In the genomic region with DNA sequence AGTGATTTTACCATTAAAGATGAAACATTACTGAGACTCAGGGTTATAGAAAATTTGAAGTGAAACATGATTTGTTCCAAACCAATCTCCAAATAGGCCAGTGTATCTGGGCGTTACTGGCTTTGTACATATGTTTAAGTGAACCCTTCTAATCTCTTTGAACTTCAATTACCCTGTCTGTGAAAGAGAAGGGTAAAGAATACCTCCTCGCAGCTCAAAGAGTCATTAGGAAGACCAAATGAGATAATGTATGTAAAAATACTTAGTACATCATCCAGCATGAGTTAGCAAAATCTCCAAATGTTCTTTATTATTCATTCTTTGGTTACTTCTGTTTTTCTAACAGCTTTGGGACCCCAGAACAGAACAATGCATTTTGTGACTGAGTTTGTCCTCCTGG, we compare ENCODE assay signal across 12 cellular contexts. TPM values are rescaled to one million over a fixed set of nuclear protein-coding genes. Genes with fewer than 3 reads are reported as not detected.
"Had no signal": no experiment of that assay in that cellular context is flagged by ENCODE, and none has a peak within 500 bp of the region (broad histone marks: within the 10 kb centered on the region; RNA-seq: fewer than 3 reads in every experiment).

A gene with protein sequence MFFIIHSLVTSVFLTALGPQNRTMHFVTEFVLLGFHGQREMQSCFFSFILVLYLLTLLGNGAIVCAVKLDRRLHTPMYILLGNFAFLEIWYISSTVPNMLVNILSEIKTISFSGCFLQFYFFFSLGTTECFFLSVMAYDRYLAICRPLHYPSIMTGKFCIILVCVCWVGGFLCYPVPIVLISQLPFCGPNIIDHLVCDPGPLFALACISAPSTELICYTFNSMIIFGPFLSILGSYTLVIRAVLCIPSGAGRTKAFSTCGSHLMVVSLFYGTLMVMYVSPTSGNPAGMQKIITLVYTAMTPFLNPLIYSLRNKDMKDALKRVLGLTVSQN (plus strand): TSS at position 301 of the 400 bp plus-strand sequence. CDS start 0 bp downstream, at position 301.

- H3K27ac ChIP-seq: GM23248 had no signal

- H3K36me3 ChIP-seq: HAP-1 had no signal

- ATAC-seq: GM23338, HCT116 had no signal

- H3K4me3 ChIP-seq: GM23248, GM23338, HAP-1 had no signal

- DNase-seq: GM23248, GOT3, H7, H9, HCEC 1CT, HFFc6 had no signal

- H3K4me1 ChIP-seq: HAP-1 had no signal

- H3K9ac ChIP-seq: GM23248 had no signal

- FAIRE-seq: H1, H54 had no signal

- H2AFZ ChIP-seq: GM23248, GM23338 had no signal

- H3K9me3 ChIP-seq: HAP-1 had no signal

- H3K4me2 ChIP-seq: GM23338 had no signal

RNA-seq across cellular contexts. Expression of the gene that starts here (rescaled TPM):
- total RNA-seq: GM23248, GM23338, H1, H4, H7, H9, HFFc6 had no signal
- polyA plus RNA-seq: GM23248, GM23338, H1 had no signal
